ENCODE assay signal across 16 cellular contexts in the genomic region with DNA sequence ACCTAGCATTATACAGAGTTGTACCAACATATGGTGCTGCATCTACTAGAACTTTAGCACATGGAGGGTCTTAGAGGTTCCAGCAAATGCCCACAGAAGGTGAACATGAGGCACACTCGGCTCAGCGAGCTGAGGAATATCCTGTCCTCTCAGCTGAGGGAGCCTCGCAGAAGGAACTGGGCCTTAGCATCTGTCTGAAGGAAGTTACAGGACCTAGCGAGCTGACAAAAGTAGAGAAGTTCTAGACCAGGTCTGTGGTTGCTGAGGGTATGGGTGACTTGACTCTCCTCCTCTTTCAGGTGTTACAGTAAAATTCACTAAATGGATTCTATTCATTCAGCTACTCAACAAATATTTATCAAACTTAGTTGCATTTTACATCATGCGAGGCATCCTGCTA.
A peak's percentile ranks its signal among the peaks of the same experiment; 100 is the strongest.
DNase-seq lines count a peak whose midpoint lies in the region; ATAC-seq and TF ChIP-seq lines count a peak whose summit lies in the region.
"Had no signal": no experiment of that assay in that cellular context is flagged by ENCODE, and none has a peak within 500 bp of the region (broad histone marks: within the 10 kb centered on the region; RNA-seq: fewer than 3 reads in every experiment).

No MANE protein-coding gene starts in this region.

- peak overlapping the region; percentile 89 to 99 (median 95) for H3K27ac Mint-ChIP-seq in immature natural killer cell

- peaks cover 68 to 70% of the 10 kb centered on the region in 2 donors for H3K4me1 Mint-ChIP-seq in immature natural killer cell

- H3K27me3 ChIP-seq in BLaER1 treated with 17β-estradiol and CSF1 and Interleukin-3, amounts not matched to agents 10 nM and 100 nM = no peaks in the 10 kb centered on the region
- H3K27me3 ChIP-seq in HL-60 (ENCODE audit: insufficient read depth, poor library complexity, severe bottlenecking) (no peaks in the 10 kb centered on the region), esophagus squamous epithelium (peaks cover 0 to 16% (median 0%) of the 10 kb centered on the region in 4 donors)
- H3K27me3 ChIP-seq: neutrophil, vagina had no signal

- H3K36me3 ChIP-seq in BLaER1 treated with 17β-estradiol and CSF1 and Interleukin-3, amounts not matched to agents 10 nM and 100 nM = peaks cover 0 to 9% (median 0%) of the 10 kb centered on the region in 11 experiments; a peak in 7 of 22 replicates
- H3K36me3 ChIP-seq in esophagus squamous epithelium = no peaks in the 10 kb centered on the region
- H3K36me3 ChIP-seq: neutrophil, vagina had no signal

- H3K27me3 Mint-ChIP-seq in immature natural killer cell (ENCODE audit: low read depth in 3 of 3) = peaks cover 0 to 2% (median 0%) of the 10 kb centered on the region in 3 donors

- DNase-seq in HL-60 (ENCODE audit: low read depth in 1 of 2, low spot score in 1 of 2) = peak in 1 of 2 experiments; percentile 51
- peak in 2 of 3 donors; percentile 20 to 28 for DNase-seq in immature natural killer cell
- no peak for DNase-seq in esophagus squamous epithelium (lab: John Stamatoyannopoulos, UW)
- no peak for DNase-seq in pons (ENCODE audit: low spot score)
- no peak for DNase-seq in NCI-H1048 (lab: John Stamatoyannopoulos, UW)
- DNase-seq: dermis blood vessel endothelial cell, EL, kidney, NCI-H2107, T1000 had no signal

- peaks cover 87 to 96% (median 94%) of the 10 kb centered on the region in 10 experiments for H3K4me1 ChIP-seq in BLaER1 treated with 17β-estradiol and CSF1 and Interleukin-3, amounts not matched to agents 10 nM and 100 nM
- peaks cover 14 to 43% (median 23%) of the 10 kb centered on the region in 3 donors for H3K4me1 ChIP-seq in esophagus squamous epithelium

- no peaks in the 10 kb centered on the region for H4K20me1 ChIP-seq in BLaER1 treated with 17β-estradiol and CSF1 and Interleukin-3, amounts not matched to agents 10 nM and 100 nM

- peaks cover 7 to 10% (median 8%) of the 10 kb centered on the region in 3 donors for H3K36me3 Mint-ChIP-seq in immature natural killer cell

- H3K4me3 ChIP-seq in BLaER1 treated with 17β-estradiol and CSF1 and Interleukin-3, amounts not matched to agents 10 nM and 100 nM = no peak overlapping the region
- H3K4me3 ChIP-seq in HL-60 (replicated peaks; ENCODE audit: insufficient read depth, low read length) (no peak overlapping the region), esophagus squamous epithelium (no peak overlapping the region)
- H3K4me3 ChIP-seq: K562, vagina had no signal

- H3K9me3 Mint-ChIP-seq in immature natural killer cell = no peaks in the 10 kb centered on the region

- peak overlapping the region; percentile 52 to 95 (median 83); a peak in 21 of 22 replicates for H3K27ac ChIP-seq in BLaER1 treated with 17β-estradiol and CSF1 and Interleukin-3, amounts not matched to agents 10 nM and 100 nM
- peak overlapping the region; percentile 27 for H3K27ac ChIP-seq in HL-60 (replicated peaks)
- no peak overlapping the region for H3K27ac ChIP-seq in esophagus squamous epithelium
- H3K27ac ChIP-seq: neutrophil, vagina had no signal

- no peak for TF ChIP-seq POLR2A in esophagus squamous epithelium (IDR thresholded peaks at IDR 0.05)

- TF ChIP-seq CTCF in HL-60 (IDR thresholded peaks at IDR 0.05; ENCODE audit: insufficient read depth, low read length) (no peak), esophagus squamous epithelium (IDR thresholded peaks at IDR 0.05) (no peak)

- H3K4me3 Mint-ChIP-seq in immature natural killer cell = peak overlapping the region; percentile 13 to 82 (median 64)

- ATAC-seq in GM18909 (IDR thresholded peaks at IDR 0.05; ENCODE audit: poor library complexity, unreplicated experiment) = peak; percentile 47
- no peak for ATAC-seq in GM18520 (IDR thresholded peaks at IDR 0.05; ENCODE audit: unreplicated experiment)
- ATAC-seq: K562 had no signal

- no peaks in the 10 kb centered on the region for H3K9me3 ChIP-seq in BLaER1 treated with 17β-estradiol and CSF1 and Interleukin-3, amounts not matched to agents 10 nM and 100 nM (replicated peaks in 1 of 11)
- H3K9me3 ChIP-seq in esophagus squamous epithelium = no peaks in the 10 kb centered on the region
- H3K9me3 ChIP-seq: neutrophil, vagina had no signal

- intact Hi-C loops in esophagus squamous epithelium (cut with DNase I) = no loop called here

- WGBS in esophagus squamous epithelium, 2 donors = 82 to 85% methylated on average over 5 of the region's 5 CpGs

- peak overlapping the region in 7 of 11 experiments; percentile 3 to 72 (median 32); a peak in 10 of 22 replicates for H3K9ac ChIP-seq in BLaER1 treated with 17β-estradiol and CSF1 and Interleukin-3, amounts not matched to agents 10 nM and 100 nM

- H3K4me2 ChIP-seq in BLaER1 treated with 17β-estradiol and CSF1 and Interleukin-3, amounts not matched to agents 10 nM and 100 nM = peak overlapping the region; percentile 63 to 89 (median 80)

Comparison
In these comparisons a context has a peak if more than half of its experiments do, and no peak if none do; other contexts are left out.
1. H3K27ac ChIP-seq: peak in BLaER1 treated with 17β-estradiol and CSF1 and Interleukin-3, amounts not matched to agents 10 nM and 100 nM (11 of 11) and HL-60 (single experiment); none in esophagus squamous epithelium (0 of 4).
2. DNase-seq: peak in immature natural killer cell (2 of 3); none in esophagus squamous epithelium (single experiment), pons (single experiment) and NCI-H1048 (single experiment).